1 cellular context compared by ENCODE assay signal in the genomic region with DNA sequence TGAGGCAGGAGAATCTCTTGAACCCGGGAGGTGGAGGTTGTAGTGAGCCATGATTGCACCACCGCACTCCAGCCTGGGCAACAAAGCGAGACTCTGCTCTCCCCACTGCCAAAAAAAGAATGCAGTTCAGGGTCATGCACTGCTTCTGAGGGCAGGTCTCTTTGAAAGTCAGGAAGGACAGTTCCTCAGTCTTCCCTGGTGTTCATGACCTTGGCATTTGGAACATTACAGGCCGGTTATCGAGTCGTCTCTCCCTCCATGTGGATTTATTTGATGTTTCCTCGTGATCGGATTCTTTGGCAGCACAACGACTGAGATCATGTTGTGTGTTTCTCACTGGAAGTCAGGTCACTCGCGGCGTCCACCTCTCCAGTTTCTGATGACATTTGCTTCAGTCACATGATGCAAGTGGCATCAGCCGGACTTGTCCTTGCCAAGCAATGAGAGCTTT.
TF ChIP-seq lines count a peak whose summit lies in the region.

No MANE protein-coding gene starts in this region.

TF ChIP-seq in HepG2, 621 proteins besides CTCF, POLR2A, EP300 and RAD21 (continued from another document):
- TF ChIP-seq ZNF629 (CRISPR knock-in tag; conservative IDR thresholded peaks at IDR 0.05) (peak; percentile 76), ZNF234 (CRISPR knock-in tag; conservative IDR thresholded peaks at IDR 0.05) (no peak), TCF12 (IDR thresholded peaks at IDR 0.05) (no peak), TCF12 (CRISPR knock-in tag; IDR thresholded peaks at IDR 0.05) (no peak), ZNF232 (CRISPR knock-in tag; IDR thresholded peaks at IDR 0.05; ENCODE audit: borderline replicate concordance) (no peak), CBX5 (CRISPR knock-in tag; IDR thresholded peaks at IDR 0.05; ENCODE audit: borderline replicate concordance) (peak; percentile 16; the same call in 1 of the 2 replicates), ZNF737 (CRISPR knock-in tag; IDR thresholded peaks at IDR 0.05; ENCODE audit: borderline replicate concordance) (no peak), JDP2 (CRISPR knock-in tag; IDR thresholded peaks at IDR 0.05; ENCODE audit: borderline replicate concordance) (no peak), CCAR2 (optimal IDR thresholded peaks at IDR 0.05; ENCODE audit: low read depth, low read length) (no peak), TAF1 (CRISPR knock-in tag; IDR thresholded peaks at IDR 0.05) (no peak), ZNF12 (CRISPR knock-in tag; IDR thresholded peaks at IDR 0.05) (0 out of 2 replicates have a peak, but pooled peaks have one; percentile 27), SOX6 (IDR thresholded peaks at IDR 0.05) (no peak), SOX6 (CRISPR knock-in tag; IDR thresholded peaks at IDR 0.05) (peak; percentile 39), RFX1 (IDR thresholded peaks at IDR 0.05) (no peak), KLF11 (CRISPR knock-in tag; IDR thresholded peaks at IDR 0.05) (no peak), SMARCE1 (IDR thresholded peaks at IDR 0.05; ENCODE audit: borderline replicate concordance) (no peak), ZNF749 (CRISPR knock-in tag; IDR thresholded peaks at IDR 0.05; ENCODE audit: borderline replicate concordance) (no peak), RXRB (CRISPR knock-in tag; IDR thresholded peaks at IDR 0.05; ENCODE audit: borderline replicate concordance) (peak; percentile 90), FOXA3 (CRISPR knock-in tag; IDR thresholded peaks at IDR 0.05) (peak; percentile 59), ZNF691 (CRISPR knock-in tag; IDR thresholded peaks at IDR 0.05; ENCODE audit: borderline replicate concordance, low read depth) (peak; percentile 59; the same call in 1 of the 2 replicates), SP4 (CRISPR knock-in tag; IDR thresholded peaks at IDR 0.05) (peak; percentile 36; the same call in 1 of the 2 replicates), MXD4 (CRISPR knock-in tag; IDR thresholded peaks at IDR 0.05) (no peak; the same call in 1 of the 2 replicates), ELF1 (CRISPR knock-in tag; IDR thresholded peaks at IDR 0.05) (no peak), GZF1 (CRISPR knock-in tag; IDR thresholded peaks at IDR 0.05) (no peak), RNF2 (conservative IDR thresholded peaks at IDR 0.05; ENCODE audit: low read depth) (no peak), ARHGAP35 (CRISPR knock-in tag; IDR thresholded peaks at IDR 0.05; ENCODE audit: borderline replicate concordance) (no peak)
- TF ChIP-seq, protein P1, sequence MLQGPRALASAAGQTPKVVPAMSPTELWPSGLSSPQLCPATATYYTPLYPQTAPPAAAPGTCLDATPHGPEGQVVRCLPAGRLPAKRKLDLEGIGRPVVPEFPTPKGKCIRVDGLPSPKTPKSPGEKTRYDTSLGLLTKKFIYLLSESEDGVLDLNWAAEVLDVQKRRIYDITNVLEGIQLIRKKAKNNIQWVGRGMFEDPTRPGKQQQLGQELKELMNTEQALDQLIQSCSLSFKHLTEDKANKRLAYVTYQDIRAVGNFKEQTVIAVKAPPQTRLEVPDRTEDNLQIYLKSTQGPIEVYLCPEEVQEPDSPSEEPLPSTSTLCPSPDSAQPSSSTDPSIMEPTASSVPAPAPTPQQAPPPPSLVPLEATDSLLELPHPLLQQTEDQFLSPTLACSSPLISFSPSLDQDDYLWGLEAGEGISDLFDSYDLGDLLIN (CRISPR knock-in tag; IDR thresholded peaks at IDR 0.05; ENCODE audit: borderline replicate concordance): no peak
- TF ChIP-seq, protein P2, sequence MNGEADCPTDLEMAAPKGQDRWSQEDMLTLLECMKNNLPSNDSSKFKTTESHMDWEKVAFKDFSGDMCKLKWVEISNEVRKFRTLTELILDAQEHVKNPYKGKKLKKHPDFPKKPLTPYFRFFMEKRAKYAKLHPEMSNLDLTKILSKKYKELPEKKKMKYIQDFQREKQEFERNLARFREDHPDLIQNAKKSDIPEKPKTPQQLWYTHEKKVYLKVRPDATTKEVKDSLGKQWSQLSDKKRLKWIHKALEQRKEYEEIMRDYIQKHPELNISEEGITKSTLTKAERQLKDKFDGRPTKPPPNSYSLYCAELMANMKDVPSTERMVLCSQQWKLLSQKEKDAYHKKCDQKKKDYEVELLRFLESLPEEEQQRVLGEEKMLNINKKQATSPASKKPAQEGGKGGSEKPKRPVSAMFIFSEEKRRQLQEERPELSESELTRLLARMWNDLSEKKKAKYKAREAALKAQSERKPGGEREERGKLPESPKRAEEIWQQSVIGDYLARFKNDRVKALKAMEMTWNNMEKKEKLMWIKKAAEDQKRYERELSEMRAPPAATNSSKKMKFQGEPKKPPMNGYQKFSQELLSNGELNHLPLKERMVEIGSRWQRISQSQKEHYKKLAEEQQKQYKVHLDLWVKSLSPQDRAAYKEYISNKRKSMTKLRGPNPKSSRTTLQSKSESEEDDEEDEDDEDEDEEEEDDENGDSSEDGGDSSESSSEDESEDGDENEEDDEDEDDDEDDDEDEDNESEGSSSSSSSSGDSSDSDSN (CRISPR knock-in tag; IDR thresholded peaks at IDR 0.05): peak; percentile 17; the same call in 1 of the 2 replicates
